In the genomic region with DNA sequence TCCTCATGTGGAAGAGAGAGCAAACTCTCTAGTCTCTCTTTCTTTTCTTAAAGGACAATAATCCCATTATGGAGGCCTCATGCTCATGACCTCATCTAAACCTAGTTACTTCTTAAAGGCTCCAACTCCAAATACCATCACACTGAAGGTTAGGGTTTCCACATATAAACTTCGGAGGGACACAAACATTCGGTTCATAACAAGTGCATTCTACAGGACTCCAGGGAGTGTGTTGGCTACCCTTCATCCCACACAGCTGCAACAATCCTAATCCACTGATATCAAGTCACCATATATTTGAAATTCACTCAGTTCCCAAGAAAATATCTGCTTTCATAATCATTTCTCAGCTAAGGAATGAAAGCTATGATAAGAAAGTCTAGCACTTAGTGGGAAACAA, we compare ENCODE assay signal across 20 cellular contexts.
DNase-seq lines count a peak whose midpoint lies in the region; ATAC-seq, FAIRE-seq and TF ChIP-seq lines count a peak whose summit lies in the region.
"Had no signal": no experiment of that assay in that cellular context is flagged by ENCODE, and none has a peak within 500 bp of the region (broad histone marks: within the 10 kb centered on the region; RNA-seq: fewer than 3 reads in every experiment).

No MANE protein-coding gene starts in this region.

- peaks cover 12% of the 10 kb centered on the region for H3K9me3 Mint-ChIP-seq in activated B cell treated with CpG ODN at 0.5 μM for 24 hours

- H3K4me1 ChIP-seq in right cardiac atrium (ENCODE audit: control insufficient read depth, insufficient read depth, low read length) (no peaks in the 10 kb centered on the region), spleen (peaks cover 7 to 57% (median 26%) of the 10 kb centered on the region in 6 donors)

- DNase-seq in GM18507 (ENCODE audit: extremely low spot score, insufficient read length, low read depth) (no peak), activated B cell treated with CpG ODN at 0.5 μM for 24 hours (no peak), right cardiac atrium (no peak), spleen (no peak), SK-N-DZ (ENCODE audit: low spot score) (no peak), anterior cingulate cortex (lab: John Stamatoyannopoulos, UW) (no peak), 8988T (no peak)
- no peak for DNase-seq in activated CD8-positive, alpha-beta memory T cell treated with anti-CD3 and anti-CD28 coated beads, Interleukin-2, amount 50 U/mL, for 48 hours
- DNase-seq: ACHN, DMS 273 treated with DMSO at 0.1 percent for 48 hours, DND-41, NCI-H1105 treated with DMSO at 0.1 percent for 48 hours, NCI-H1694 treated with DMSO at 0.1 percent for 48 hours, NCI-H2107, NCI-H510A, NCI-H748 treated with DMSO at 0.1 percent for 48 hours, SIG-M5 had no signal

- peaks cover 14% of the 10 kb centered on the region for H3K36me3 Mint-ChIP-seq in activated B cell treated with CpG ODN at 0.5 μM for 24 hours (ENCODE audit: low read depth)

- H3K4me1 Mint-ChIP-seq in activated B cell treated with CpG ODN at 0.5 μM for 24 hours, result peaks cover 99% of the 10 kb centered on the region

- 63% methylated on average over 2 of the region's 2 CpGs for WGBS in right cardiac atrium
- 91 to 100% (median 92%) methylated on average over 2 of the region's 2 CpGs for WGBS in spleen, 5 donors

- no peaks in the 10 kb centered on the region for H3K27me3 Mint-ChIP-seq in activated B cell treated with CpG ODN at 0.5 μM for 24 hours

- TF ChIP-seq CTCF in activated B cell treated with CpG ODN at 0.5 μM for 24 hours (IDR thresholded peaks at IDR 0.05) (no peak), spleen (IDR thresholded peaks at IDR 0.05 in 8 of 11, conservative IDR thresholded peaks at IDR 0.05 in 3 of 11) (no peak)

- no peak for ATAC-seq in activated B cell treated with CpG ODN at 0.5 μM for 24 hours (ENCODE audit: low read depth)
- peak; percentile 50 to 58 for ATAC-seq in right cardiac atrium
- ATAC-seq: K562 had no signal

- intact Hi-C loops in activated B cell treated with CpG ODN at 0.5 μM for 24 hours (cut with micrococcal nuclease), result loop anchor here (2.0 kb wide), 1 partner anchor 74 kb away; no protein-coding TSS in a partner anchor
- intact Hi-C loops in right cardiac atrium (cut with DNase I), result no loop called here
- intact Hi-C loops in spleen (cut with DNase I; ENCODE audit: low total_unique reads), result no loop called here

- peak overlapping the region; percentile 7 for H3K4me3 Mint-ChIP-seq in activated B cell treated with CpG ODN at 0.5 μM for 24 hours
- H3K4me3 Mint-ChIP-seq: CD14-positive monocyte had no signal

- H3K27ac ChIP-seq in right cardiac atrium (ENCODE audit: low read length) (no peak overlapping the region), spleen (peak overlapping the region; percentile 32 to 86 (median 70))

- FAIRE-seq in GM18507 (lab: Jason Lieb, UNC), result peak; percentile 69
- FAIRE-seq: G401.6 had no signal

- H3K9me3 ChIP-seq in right cardiac atrium (ENCODE audit: control insufficient read depth, low read length), result no peaks in the 10 kb centered on the region
- no peaks in the 10 kb centered on the region for H3K9me3 ChIP-seq in spleen

- no peaks in the 10 kb centered on the region for H3K36me3 ChIP-seq in spleen

- H3K27me3 ChIP-seq in right cardiac atrium (ENCODE audit: control insufficient read depth, insufficient read depth) (no peaks in the 10 kb centered on the region), spleen (replicated peaks in 1 of 7) (no peaks in the 10 kb centered on the region)

- POLR2A ChIA-PET in activated B cell treated with CpG ODN at 0.5 μM for 24 hours (lab: Charles Lee), result interaction anchor here (1.2 to 5.5 kb wide), 3 partner anchors 9 to 292 kb away, joined by 4 to 69 read pairs (median 9); a partner anchor contains a TSS

- H3K27ac Mint-ChIP-seq in activated B cell treated with CpG ODN at 0.5 μM for 24 hours, result peak overlapping the region; percentile 97

- no peak overlapping the region for H3K4me3 ChIP-seq in right cardiac atrium (ENCODE audit: low read length)
- no peak overlapping the region for H3K4me3 ChIP-seq in spleen
- H3K4me3 ChIP-seq: K562 had no signal

- TF ChIP-seq POLR2A in spleen (IDR thresholded peaks at IDR 0.05), result no peak

- CTCF ChIA-PET in activated B cell treated with CpG ODN at 0.5 μM for 24 hours (lab: Charles Lee), result interaction anchor here (1.6 kb wide), 2 partner anchors 10 to 133 kb away, joined by 4 to 5 read pairs; no protein-coding TSS in a partner anchor
